1 cellular context compared by ENCODE assay signal in the genomic region with DNA sequence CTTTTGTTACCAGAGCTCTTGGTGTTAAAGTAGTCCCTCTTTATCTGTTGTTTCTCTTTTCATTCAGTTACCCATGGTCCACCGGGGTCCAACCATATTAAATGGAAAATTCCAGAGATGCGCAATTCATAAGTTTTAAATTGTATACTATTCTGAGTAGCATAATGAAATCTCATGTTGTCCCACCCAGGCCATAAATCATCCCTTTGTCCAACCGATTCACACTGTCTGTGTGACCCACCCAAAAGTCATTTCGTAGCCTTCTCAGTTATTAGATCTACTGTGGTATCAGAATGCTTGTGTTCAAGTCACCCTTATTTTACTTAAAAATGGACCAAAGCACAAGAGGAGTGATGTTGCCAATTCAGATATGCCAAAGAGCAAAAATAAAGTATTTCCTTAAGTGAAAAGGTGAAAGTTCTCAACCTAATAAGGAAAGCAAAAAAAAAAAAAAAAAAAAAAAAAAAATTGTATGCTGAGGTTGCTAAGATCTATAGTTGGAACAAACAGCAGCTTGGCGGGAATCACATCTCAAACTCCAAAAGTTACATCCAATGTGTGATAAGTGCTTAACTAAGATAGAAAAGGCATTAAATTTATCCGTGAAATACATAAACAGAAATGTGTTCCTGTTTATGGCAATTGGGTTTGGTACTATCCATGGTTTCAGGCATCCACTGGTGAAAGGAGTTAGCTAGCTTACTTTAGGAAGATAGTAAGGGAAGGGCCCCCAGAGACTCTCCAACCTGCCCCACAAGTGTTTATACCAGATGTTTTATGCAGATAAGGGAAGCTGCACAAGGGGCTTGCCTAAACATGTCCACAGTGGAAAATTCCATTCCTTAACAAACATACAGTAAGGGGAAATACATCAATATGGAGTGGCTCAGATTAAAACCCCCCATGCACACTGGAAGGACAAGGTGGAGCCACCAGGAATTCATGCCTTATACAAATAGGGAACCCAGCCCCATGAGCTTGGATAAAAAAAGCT.
TF ChIP-seq lines count a peak whose summit lies in the region.

No MANE protein-coding gene starts in this region.

TF ChIP-seq in A549, 52 proteins besides CTCF, POLR2A, EP300 and RAD21 (continued from another document):
- TF ChIP-seq, protein P1, sequence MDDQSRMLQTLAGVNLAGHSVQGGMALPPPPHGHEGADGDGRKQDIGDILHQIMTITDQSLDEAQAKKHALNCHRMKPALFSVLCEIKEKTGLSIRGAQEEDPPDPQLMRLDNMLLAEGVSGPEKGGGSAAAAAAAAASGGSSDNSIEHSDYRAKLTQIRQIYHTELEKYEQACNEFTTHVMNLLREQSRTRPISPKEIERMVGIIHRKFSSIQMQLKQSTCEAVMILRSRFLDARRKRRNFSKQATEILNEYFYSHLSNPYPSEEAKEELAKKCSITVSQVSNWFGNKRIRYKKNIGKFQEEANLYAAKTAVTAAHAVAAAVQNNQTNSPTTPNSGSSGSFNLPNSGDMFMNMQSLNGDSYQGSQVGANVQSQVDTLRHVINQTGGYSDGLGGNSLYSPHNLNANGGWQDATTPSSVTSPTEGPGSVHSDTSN (IDR thresholded peaks at IDR 0.05), result no peak
- TF ChIP-seq, protein P2, sequence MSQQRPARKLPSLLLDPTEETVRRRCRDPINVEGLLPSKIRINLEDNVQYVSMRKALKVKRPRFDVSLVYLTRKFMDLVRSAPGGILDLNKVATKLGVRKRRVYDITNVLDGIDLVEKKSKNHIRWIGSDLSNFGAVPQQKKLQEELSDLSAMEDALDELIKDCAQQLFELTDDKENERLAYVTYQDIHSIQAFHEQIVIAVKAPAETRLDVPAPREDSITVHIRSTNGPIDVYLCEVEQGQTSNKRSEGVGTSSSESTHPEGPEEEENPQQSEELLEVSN (IDR thresholded peaks at IDR 0.05; ENCODE audit: borderline replicate concordance, low read depth), result no peak
